Comparison of ENCODE assay signal across 38 cellular contexts in the genomic region with DNA sequence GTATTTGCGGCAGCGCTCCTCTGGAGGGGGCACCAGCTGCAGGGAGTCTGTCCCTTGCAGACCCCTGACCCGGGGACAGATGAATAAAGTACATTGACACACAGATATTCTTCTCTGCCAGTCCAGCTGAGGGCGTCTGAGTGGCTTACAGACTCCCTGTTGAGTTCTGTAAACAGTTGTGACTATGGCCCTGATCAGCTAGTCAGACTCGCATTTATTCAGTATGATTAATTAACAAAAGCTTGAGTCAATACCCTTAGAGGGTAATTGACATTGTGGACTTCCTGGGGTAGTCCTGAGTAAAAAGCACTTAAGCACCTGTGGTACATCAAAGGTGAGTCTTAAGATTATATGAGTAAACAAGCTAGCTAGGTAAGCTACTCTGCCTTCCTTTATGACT. TPM values are rescaled to one million over a fixed set of nuclear protein-coding genes. Genes with fewer than 3 reads are reported as not detected.
A peak's percentile ranks its signal among the peaks of the same experiment; 100 is the strongest.
DNase-seq lines count a peak whose midpoint lies in the region; ATAC-seq, FAIRE-seq and TF ChIP-seq lines count a peak whose summit lies in the region.
"Had no signal": no experiment of that assay in that cellular context is flagged by ENCODE, and none has a peak within 500 bp of the region (broad histone marks: within the 10 kb centered on the region; RNA-seq: fewer than 3 reads in every experiment).

No MANE protein-coding gene starts in this region.

- no peak for TF ChIP-seq EP300 in A549 (IDR thresholded peaks at IDR 0.05)

- WGBS in A549 (ENCODE audit: missing lambda C conversion rate), result 36% methylated on average over 5 of the region's 5 CpGs

- CTCF ChIA-PET in A549 (lab: Yijun Ruan, JAX) (no interaction called here), WTC11 (lab: Charles Lee) (interaction anchor here (1.3 kb wide), 1 partner anchor 608 kb away, joined by 3 read pairs; no protein-coding TSS in a partner anchor)
- CTCF ChIA-PET in activated naive CD4-positive, alpha-beta T cell treated with anti-CD3 and anti-CD28 coated beads, Interleukin-2, amount 10 ng/mL, durations not matched to agents 7 days and 5 days (lab: Charles Lee), result no interaction called here

- no peaks in the 10 kb centered on the region for H3K4me1 Mint-ChIP-seq in WTC11
- H3K4me1 Mint-ChIP-seq in activated naive CD4-positive, alpha-beta T cell treated with anti-CD3 and anti-CD28 coated beads, Interleukin-2, amount 10 ng/mL, durations not matched to agents 7 days and 5 days, result no peaks in the 10 kb centered on the region
- H3K4me1 Mint-ChIP-seq: IgD-negative memory B cell; mesothelial cell of epicardium; naive thymus-derived CD4-positive, alpha-beta T cell; stimulated activated memory B cell treated with anti-CD40 and anti-IgM and Interleukin-4, amounts not matched to agents 10 μg/mL and 1 μg/mL and 100 μg/mL, for 72 hours had no signal

- no peaks in the 10 kb centered on the region for H3K4me1 ChIP-seq in A549
- H3K4me1 ChIP-seq: adrenal gland, body of pancreas, gastroesophageal sphincter, prostate gland, sigmoid colon, upper lobe of left lung had no signal

- H3K27ac Mint-ChIP-seq in WTC11, result no peak overlapping the region
- no peak overlapping the region for H3K27ac Mint-ChIP-seq in activated naive CD4-positive, alpha-beta T cell treated with anti-CD3 and anti-CD28 coated beads, Interleukin-2, amount 10 ng/mL, durations not matched to agents 7 days and 5 days
- H3K27ac Mint-ChIP-seq: activated T-cell treated with anti-CD3 and anti-CD28 coated beads, Interleukin-2, amount 50 U/mL, for 24 hours; IgD-negative memory B cell; mesothelial cell of epicardium; naive thymus-derived CD4-positive, alpha-beta T cell; stimulated activated memory B cell treated with anti-CD40 and anti-IgM and Interleukin-4, amounts not matched to agents 10 μg/mL and 1 μg/mL and 100 μg/mL, for 72 hours; T-helper 1 cell treated with Interleukin-12 subunit alpha and Interleukin-12 subunit beta and Interleukin-4 antibody, amounts not matched to agents 30 μg/mL and 1 μg/mL, for 36 hours had no signal

- H3K9me3 ChIP-seq in A549, result no peaks in the 10 kb centered on the region
- H3K9me3 ChIP-seq: adrenal gland, body of pancreas, gastroesophageal sphincter, prostate gland, sigmoid colon, SK-N-SH, upper lobe of left lung had no signal

- no peak for TF ChIP-seq POLR2A in A549 (IDR thresholded peaks at IDR 0.05; ENCODE audit: low read length)

- H3K36me3 Mint-ChIP-seq in WTC11, result peaks cover 44% of the 10 kb centered on the region
- no peaks in the 10 kb centered on the region for H3K36me3 Mint-ChIP-seq in activated naive CD4-positive, alpha-beta T cell treated with anti-CD3 and anti-CD28 coated beads, Interleukin-2, amount 10 ng/mL, durations not matched to agents 7 days and 5 days
- H3K36me3 Mint-ChIP-seq: mesothelial cell of epicardium; naive thymus-derived CD4-positive, alpha-beta T cell; stimulated activated memory B cell treated with anti-CD40 and anti-IgM and Interleukin-4, amounts not matched to agents 10 μg/mL and 1 μg/mL and 100 μg/mL, for 72 hours had no signal

- TF ChIP-seq RAD21 in A549 (conservative IDR thresholded peaks at IDR 0.05 in 1 of 2, IDR thresholded peaks at IDR 0.05 in 1 of 2), result 0 out of 5 replicates have a peak, but pooled peaks of 1 of the 2 experiments have one; percentile 8

- DNase-seq in A549 (ENCODE audit: low read depth in 1 of 2, low spot score in 1 of 2), result peak in 1 of 2 experiments; percentile 48
- peak; percentile 3 for DNase-seq in ELF-1 (ENCODE audit: low read depth, low spot score)
- peak; percentile 42 for DNase-seq in NCI-H69 (lab: John Stamatoyannopoulos, UW)
- no peak for DNase-seq in WTC11 (ENCODE audit: low spot score)
- no peak for DNase-seq in activated CD4-positive, alpha-beta T cell treated with anti-CD3 and anti-CD28 coated beads for 1 hour
- no peak for DNase-seq in DMS114 treated with DMSO at 0.1 percent for 48 hours (lab: John Stamatoyannopoulos, UW; ENCODE audit: unreplicated experiment)
- DNase-seq in activated naive CD4-positive, alpha-beta T cell treated with anti-CD3 and anti-CD28 coated beads, Interleukin-2, amount 10 ng/mL, durations not matched to agents 7 days and 5 days, result no peak
- DNase-seq: activated CD4-positive, alpha-beta T cell treated with anti-CD3 and anti-CD28 coated beads for 48 hours; activated gamma-delta T cell treated with Interleukin-2 at 50 U/mL for 16 hours; activated T-cell treated with anti-CD3 and anti-CD28 coated beads, Interleukin-2, amount 50 U/mL, for 24 hours; adrenal gland; body of pancreas; C1 segment of cervical spinal cord; dorsolateral prefrontal cortex; H7; hypothalamus; naive thymus-derived CD4-positive, alpha-beta T cell; NCI-H1105 treated with DMSO at 0.1 percent for 48 hours; nucleus accumbens; sigmoid colon; SK-N-SH; stimulated activated CD4-positive, alpha-beta T cell treated with anti-CD3 and anti-CD28 coated beads, Interleukin-4, amount 100 ng/mL, for 4 hours; substantia nigra; upper lobe of left lung had no signal

- peaks cover 69% of the 10 kb centered on the region for H3K9me3 Mint-ChIP-seq in WTC11
- peaks cover 9% of the 10 kb centered on the region for H3K9me3 Mint-ChIP-seq in activated naive CD4-positive, alpha-beta T cell treated with anti-CD3 and anti-CD28 coated beads, Interleukin-2, amount 10 ng/mL, durations not matched to agents 7 days and 5 days

- H3K4me3 ChIP-seq in A549, result no peak overlapping the region
- H3K4me3 ChIP-seq: adrenal gland, body of pancreas, dorsolateral prefrontal cortex, gastroesophageal sphincter, prostate gland, sigmoid colon, upper lobe of left lung had no signal

- no peak overlapping the region for H3K27ac ChIP-seq in A549
- H3K27ac ChIP-seq: adrenal gland, body of pancreas, dorsolateral prefrontal cortex, gastroesophageal sphincter, prostate gland, RWPE1, sigmoid colon, upper lobe of left lung had no signal

- H3K27me3 Mint-ChIP-seq in WTC11 (ENCODE audit: low read depth), result peaks cover 92% of the 10 kb centered on the region
- H3K27me3 Mint-ChIP-seq in activated naive CD4-positive, alpha-beta T cell treated with anti-CD3 and anti-CD28 coated beads, Interleukin-2, amount 10 ng/mL, durations not matched to agents 7 days and 5 days, result no peaks in the 10 kb centered on the region
- H3K27me3 Mint-ChIP-seq: activated T-cell treated with anti-CD3 and anti-CD28 coated beads, Interleukin-2, amount 50 U/mL, for 24 hours; IgD-negative memory B cell; naive thymus-derived CD4-positive, alpha-beta T cell; stimulated activated memory B cell treated with anti-CD40 and anti-IgM and Interleukin-4, amounts not matched to agents 10 μg/mL and 1 μg/mL and 100 μg/mL, for 72 hours had no signal

- POLR2A ChIA-PET in A549 (lab: Yijun Ruan, JAX) (no interaction called here), WTC11 (lab: Charles Lee) (no interaction called here)

- H3K4me3 Mint-ChIP-seq in WTC11, result no peak overlapping the region
- no peak overlapping the region for H3K4me3 Mint-ChIP-seq in activated naive CD4-positive, alpha-beta T cell treated with anti-CD3 and anti-CD28 coated beads, Interleukin-2, amount 10 ng/mL, durations not matched to agents 7 days and 5 days
- H3K4me3 Mint-ChIP-seq: activated T-cell treated with anti-CD3 and anti-CD28 coated beads, Interleukin-2, amount 50 U/mL, for 24 hours; IgD-negative memory B cell; mesothelial cell of epicardium; naive thymus-derived CD4-positive, alpha-beta T cell; stimulated activated memory B cell treated with anti-CD40 and anti-IgM and Interleukin-4, amounts not matched to agents 10 μg/mL and 1 μg/mL and 100 μg/mL, for 72 hours; T-helper 1 cell treated with Interleukin-12 subunit alpha and Interleukin-12 subunit beta and Interleukin-4 antibody, amounts not matched to agents 30 μg/mL and 1 μg/mL, for 36 hours had no signal

- no peak for FAIRE-seq in A549 (lab: Jason Lieb, UNC)
- FAIRE-seq: endothelial cell of umbilical vein, TTC549 had no signal

- H3K4me2 ChIP-seq in A549, result no peak overlapping the region
- H3K4me2 ChIP-seq: SK-N-SH had no signal

- ATAC-seq in A549 (peak in 1 of 2 experiments; percentile 76; a peak in 3 of 6 replicates), WTC11 (peak; percentile 24; the same call in 1 of the 2 replicates)
- ATAC-seq: body of pancreas; gastroesophageal sphincter; naive thymus-derived CD4-positive, alpha-beta T cell; stimulated activated memory B cell treated with anti-CD40 and anti-IgM and Interleukin-4, amounts not matched to agents 10 μg/mL and 1 μg/mL and 100 μg/mL, for 72 hours had no signal

- TF ChIP-seq CTCF in A549 (IDR thresholded peaks at IDR 0.05) (no peak), WTC11 (IDR thresholded peaks at IDR 0.05) (no peak)

TF ChIP-seq in A549, 52 proteins besides CTCF, POLR2A, EP300 and RAD21:
- TF ChIP-seq, protein P1, sequence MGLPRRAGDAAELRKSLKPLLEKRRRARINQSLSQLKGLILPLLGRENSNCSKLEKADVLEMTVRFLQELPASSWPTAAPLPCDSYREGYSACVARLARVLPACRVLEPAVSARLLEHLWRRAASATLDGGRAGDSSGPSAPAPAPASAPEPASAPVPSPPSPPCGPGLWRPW (IDR thresholded peaks at IDR 0.05), result no peak
- peak; percentile 42; the same call in 1 of the 2 replicates for TF ChIP-seq GATA3 (IDR thresholded peaks at IDR 0.05; ENCODE audit: borderline replicate concordance)

TF ChIP-seq in WTC11, 78 proteins besides CTCF, POLR2A, EP300 and RAD21 (continues in another document):
- TF ChIP-seq, protein P2, sequence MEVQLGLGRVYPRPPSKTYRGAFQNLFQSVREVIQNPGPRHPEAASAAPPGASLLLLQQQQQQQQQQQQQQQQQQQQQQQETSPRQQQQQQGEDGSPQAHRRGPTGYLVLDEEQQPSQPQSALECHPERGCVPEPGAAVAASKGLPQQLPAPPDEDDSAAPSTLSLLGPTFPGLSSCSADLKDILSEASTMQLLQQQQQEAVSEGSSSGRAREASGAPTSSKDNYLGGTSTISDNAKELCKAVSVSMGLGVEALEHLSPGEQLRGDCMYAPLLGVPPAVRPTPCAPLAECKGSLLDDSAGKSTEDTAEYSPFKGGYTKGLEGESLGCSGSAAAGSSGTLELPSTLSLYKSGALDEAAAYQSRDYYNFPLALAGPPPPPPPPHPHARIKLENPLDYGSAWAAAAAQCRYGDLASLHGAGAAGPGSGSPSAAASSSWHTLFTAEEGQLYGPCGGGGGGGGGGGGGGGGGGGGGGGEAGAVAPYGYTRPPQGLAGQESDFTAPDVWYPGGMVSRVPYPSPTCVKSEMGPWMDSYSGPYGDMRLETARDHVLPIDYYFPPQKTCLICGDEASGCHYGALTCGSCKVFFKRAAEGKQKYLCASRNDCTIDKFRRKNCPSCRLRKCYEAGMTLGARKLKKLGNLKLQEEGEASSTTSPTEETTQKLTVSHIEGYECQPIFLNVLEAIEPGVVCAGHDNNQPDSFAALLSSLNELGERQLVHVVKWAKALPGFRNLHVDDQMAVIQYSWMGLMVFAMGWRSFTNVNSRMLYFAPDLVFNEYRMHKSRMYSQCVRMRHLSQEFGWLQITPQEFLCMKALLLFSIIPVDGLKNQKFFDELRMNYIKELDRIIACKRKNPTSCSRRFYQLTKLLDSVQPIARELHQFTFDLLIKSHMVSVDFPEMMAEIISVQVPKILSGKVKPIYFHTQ (CRISPR knock-in tag; IDR thresholded peaks at IDR 0.05), result no peak

RNA-seq across cellular contexts. Expression of a gene that starts 21.0 kb away (rescaled TPM):
- polyA plus RNA-seq in A549 (2011; rRNA removed) (4.6 and 8.0 TPM in 2 replicates), A549 (2017; fragmentation: RNase III; extraction: RNeasy Plus Mini Kit Qiagen cat#74134 plus additional on column Dnase treatment) (0.83 to 1.0 TPM (median 0.97 TPM) in 3 replicates)
- 0.32 and 0.37 TPM in 2 replicates for polyA plus RNA-seq in A549 (2012; cell fraction: cytosol; rRNA removed)
- polyA plus RNA-seq in A549 (2012; cell fraction: nucleus; rRNA removed), result 0.24 and 0.31 TPM in 2 replicates
- 1.2 and 1.7 TPM in 2 replicates for polyA minus RNA-seq in A549 (2011; rRNA and poly(A)+ RNA removed)
- total RNA-seq in WTC11 (2021), result not detected in 3 replicates
- total RNA-seq: activated CD8-positive, alpha-beta memory T cell treated with anti-CD3 and anti-CD28 coated beads for 36 hours; adrenal gland; body of pancreas; endothelial cell of umbilical vein; fibroblast of lung; gastroesophageal sphincter; H7; liver; M059J; mesothelial cell of epicardium; naive thymus-derived CD4-positive, alpha-beta T cell; NCI-H460; sigmoid colon; upper lobe of left lung had no signal
- polyA plus RNA-seq: adrenal gland; endothelial cell of umbilical vein; fibroblast of lung; IgD-negative memory B cell; liver; naive thymus-derived CD4-positive, alpha-beta T cell; sigmoid colon; SK-N-SH had no signal

Comparison
In these comparisons a context has a peak if more than half of its experiments do, and no peak if none do; other contexts are left out.
1. DNase-seq: peak in ELF-1 (single experiment) and NCI-H69 (single experiment); none in WTC11 (single experiment), activated CD4-positive, alpha-beta T cell treated with anti-CD3 and anti-CD28 coated beads for 1 hour (single experiment), DMS114 treated with DMSO at 0.1 percent for 48 hours (single experiment) and activated naive CD4-positive, alpha-beta T cell treated with anti-CD3 and anti-CD28 coated beads, Interleukin-2, amount 10 ng/mL, durations not matched to agents 7 days and 5 days (single experiment).